Comparison of ENCODE assay signal across 22 cellular contexts in genomic region chr4:187770345-187770744, GRCh38.
DNase-seq lines count a peak whose midpoint lies in the region; ATAC-seq and TF ChIP-seq lines count a peak whose summit lies in the region.
"Had no signal": no experiment of that assay in that cellular context is flagged by ENCODE, and none has a peak within 500 bp of the region (broad histone marks: within the 10 kb centered on the region; RNA-seq: fewer than 3 reads in every experiment).

No MANE protein-coding gene starts in this region.

- no peak for TF ChIP-seq POLR2A in testis (IDR thresholded peaks at IDR 0.05)

- H3K9me3 ChIP-seq in testis = no peaks in the 10 kb centered on the region
- H3K9me3 ChIP-seq: A549, BE2C, MG63 had no signal

- CTCF ChIA-PET in activated CD4-positive, alpha-beta T cell treated with anti-CD3 and anti-CD28 coated beads, Interleukin-2, amount 10 ng/mL, durations not matched to agents 7 days and 5 days (lab: Charles Lee) = no interaction called here

- H3K4me3 ChIP-seq in GM23338 (no peak overlapping the region), testis (peak overlapping the region in 1 of 2 donors; percentile 10)
- H3K4me3 ChIP-seq: A549, GM12878, MG63 had no signal

- H3K4me2 ChIP-seq in GM23338 = peak overlapping the region; percentile 48; the same call in 1 of the 2 replicates
- H3K4me2 ChIP-seq: A549 had no signal

- H4K20me1 ChIP-seq in GM23338 (replicated peaks; ENCODE audit: insufficient read depth) = no peaks in the 10 kb centered on the region

- peaks cover 3% of the 10 kb centered on the region; the same call in 2 of the 3 replicates for H3K4me1 Mint-ChIP-seq in GM23338
- H3K4me1 Mint-ChIP-seq in activated naive CD8-positive, alpha-beta T cell treated with anti-CD3 and anti-CD28 coated beads for 36 hours = no peaks in the 10 kb centered on the region
- H3K4me1 Mint-ChIP-seq in activated CD4-positive, alpha-beta T cell treated with anti-CD3 and anti-CD28 coated beads, Interleukin-2, amount 10 ng/mL, durations not matched to agents 7 days and 5 days = no peaks in the 10 kb centered on the region

- ATAC-seq in GM23338 = peak; percentile 62
- ATAC-seq in HG03097 (IDR thresholded peaks at IDR 0.05; ENCODE audit: low FRiP score, unreplicated experiment) = no peak
- ATAC-seq: A549, GM12878, Panc1, SK-N-SH treated with all-trans-retinoic acid at 6 μM for 48 hours had no signal

- no peaks in the 10 kb centered on the region for H3K27me3 Mint-ChIP-seq in GM23338 (ENCODE audit: insufficient read depth, low read depth, poor library complexity)
- H3K27me3 Mint-ChIP-seq in activated naive CD8-positive, alpha-beta T cell treated with anti-CD3 and anti-CD28 coated beads for 36 hours = no peaks in the 10 kb centered on the region
- H3K27me3 Mint-ChIP-seq in activated CD4-positive, alpha-beta T cell treated with anti-CD3 and anti-CD28 coated beads, Interleukin-2, amount 10 ng/mL, durations not matched to agents 7 days and 5 days = no peaks in the 10 kb centered on the region

- H3K9me2 ChIP-seq in GM23338 (ENCODE audit: insufficient read depth) = peaks cover 8% of the 10 kb centered on the region; the same call in 1 of the 2 replicates

- intact Hi-C loops in testis (cut with DNase I; ENCODE audit: low total_unique reads) = no loop called here

- 44 to 84% methylated on average over 8 of the region's 8 CpGs for WGBS in testis, 2 donors

- H2AFZ ChIP-seq in GM23338 = peak overlapping the region; percentile 82

- peaks cover 3% of the 10 kb centered on the region; the same call in 2 of the 3 replicates for H3K36me3 Mint-ChIP-seq in GM23338 (ENCODE audit: low read depth)
- no peaks in the 10 kb centered on the region for H3K36me3 Mint-ChIP-seq in activated naive CD8-positive, alpha-beta T cell treated with anti-CD3 and anti-CD28 coated beads for 36 hours
- no peaks in the 10 kb centered on the region for H3K36me3 Mint-ChIP-seq in activated CD4-positive, alpha-beta T cell treated with anti-CD3 and anti-CD28 coated beads, Interleukin-2, amount 10 ng/mL, durations not matched to agents 7 days and 5 days (ENCODE audit: low read depth)

- no peak overlapping the region; the same call in 1 of the 2 replicates for H3K27ac Mint-ChIP-seq in GM23338
- no peak overlapping the region for H3K27ac Mint-ChIP-seq in activated naive CD8-positive, alpha-beta T cell treated with anti-CD3 and anti-CD28 coated beads for 36 hours
- H3K27ac Mint-ChIP-seq in activated CD4-positive, alpha-beta T cell treated with anti-CD3 and anti-CD28 coated beads, Interleukin-2, amount 10 ng/mL, durations not matched to agents 7 days and 5 days = no peak overlapping the region

- POLR2A ChIA-PET in activated CD4-positive, alpha-beta T cell treated with anti-CD3 and anti-CD28 coated beads, Interleukin-2, amount 10 ng/mL, durations not matched to agents 7 days and 5 days (lab: Charles Lee) = no interaction called here

- 0 out of 3 replicates have a peak, but pooled peaks cover 2% of the 10 kb centered on the region for H3K9me3 Mint-ChIP-seq in GM23338
- peaks cover 4% of the 10 kb centered on the region for H3K9me3 Mint-ChIP-seq in activated naive CD8-positive, alpha-beta T cell treated with anti-CD3 and anti-CD28 coated beads for 36 hours
- peaks cover 12% of the 10 kb centered on the region for H3K9me3 Mint-ChIP-seq in activated CD4-positive, alpha-beta T cell treated with anti-CD3 and anti-CD28 coated beads, Interleukin-2, amount 10 ng/mL, durations not matched to agents 7 days and 5 days

- H3K27ac ChIP-seq in GM23338 (ENCODE audit: low read depth) (no peak overlapping the region), testis (no peak overlapping the region)
- H3K27ac ChIP-seq: A549 had no signal

- H3K27me3 ChIP-seq in GM23338 (ENCODE audit: insufficient read depth) = no peaks in the 10 kb centered on the region
- no peaks in the 10 kb centered on the region for H3K27me3 ChIP-seq in testis
- H3K27me3 ChIP-seq: BE2C, MG63 had no signal

- H3K79me2 ChIP-seq in GM23338 (replicated peaks; ENCODE audit: insufficient read depth) = no peaks in the 10 kb centered on the region

- H3K36me3 ChIP-seq in GM23338 (ENCODE audit: insufficient read depth) = 0 out of 2 replicates have a peak, but pooled peaks cover under 1% of the 10 kb centered on the region
- H3K36me3 ChIP-seq in testis (ENCODE audit: low read depth, missing control alignments) = no peaks in the 10 kb centered on the region
- H3K36me3 ChIP-seq: BE2C, MG63 had no signal

- H3F3A ChIP-seq in GM23338 (replicated peaks; ENCODE audit: low read depth) = no peaks in the 10 kb centered on the region

- DNase-seq in GM23338 (ENCODE audit: low spot score) (peak; percentile 74), M059J (ENCODE audit: low read depth) (peak; percentile 35), iPS DF 19.7 (ENCODE audit: low read depth, low spot score) (peak; percentile 75), testis (peak; percentile 46)
- DNase-seq in activated naive CD8-positive, alpha-beta T cell treated with anti-CD3 and anti-CD28 coated beads for 36 hours = no peak
- no peak for DNase-seq in activated CD4-positive, alpha-beta T cell treated with anti-CD3 and anti-CD28 coated beads, Interleukin-2, amount 10 ng/mL, durations not matched to agents 7 days and 5 days
- DNase-seq: BE2C; DMS79; Kasumi-1; MG63; NCI-H1092; NCI-H1436 treated with DMSO at 0.1 percent for 48 hours; NCI-H1930; NCI-H345; NCI-H524; NCI-H774; NK-92 treated with Interleukin-12 subunit alpha and Interleukin-12 subunit beta, amount 100 ng/mL, for 24 hours had no signal

- TF ChIP-seq CTCF in GM23338 (conservative IDR thresholded peaks at IDR 0.05; ENCODE audit: low read depth in 2 of 2) = no peak
- no peak for TF ChIP-seq CTCF in testis (IDR thresholded peaks at IDR 0.05)

- 0 out of 2 replicates have a peak, but pooled peaks cover 4% of the 10 kb centered on the region for H3K4me1 ChIP-seq in GM23338 (ENCODE audit: insufficient read depth)
- H3K4me1 ChIP-seq in testis = no peaks in the 10 kb centered on the region
- H3K4me1 ChIP-seq: A549, BE2C had no signal

- H3K4me3 Mint-ChIP-seq in GM23338 = no peak overlapping the region
- H3K4me3 Mint-ChIP-seq in activated naive CD8-positive, alpha-beta T cell treated with anti-CD3 and anti-CD28 coated beads for 36 hours = no peak overlapping the region
- H3K4me3 Mint-ChIP-seq in activated CD4-positive, alpha-beta T cell treated with anti-CD3 and anti-CD28 coated beads, Interleukin-2, amount 10 ng/mL, durations not matched to agents 7 days and 5 days = no peak overlapping the region

TF ChIP-seq in GM23338, 12 proteins besides CTCF, POLR2A, EP300 and RAD21:
- no peak for TF ChIP-seq JUNB (IDR thresholded peaks at IDR 0.05; ENCODE audit: unreplicated experiment)
- no peak for TF ChIP-seq ZNF331 (CRISPR knock-in tag; IDR thresholded peaks at IDR 0.05; ENCODE audit: low read depth)
- no peak for TF ChIP-seq STAT1 (IDR thresholded peaks at IDR 0.05; ENCODE audit: unreplicated experiment)
- no peak for TF ChIP-seq EZH2phosphoT487 (IDR thresholded peaks at IDR 0.05; ENCODE audit: unreplicated experiment)
- no peak for TF ChIP-seq ZNF114 (CRISPR knock-in tag; IDR thresholded peaks at IDR 0.05)
- no peak for TF ChIP-seq REST (IDR thresholded peaks at IDR 0.05; ENCODE audit: unreplicated experiment)
- no peak for TF ChIP-seq NANOG (IDR thresholded peaks at IDR 0.05; ENCODE audit: borderline replicate concordance)
- no peak for TF ChIP-seq ETS1 (IDR thresholded peaks at IDR 0.05)

Comparison
In these comparisons a context has a peak if more than half of its experiments do, and no peak if none do; other contexts are left out.
1. DNase-seq: peak in GM23338 (single experiment), M059J (single experiment), iPS DF 19.7 (single experiment) and testis (single experiment); none in activated naive CD8-positive, alpha-beta T cell treated with anti-CD3 and anti-CD28 coated beads for 36 hours (single experiment) and activated CD4-positive, alpha-beta T cell treated with anti-CD3 and anti-CD28 coated beads, Interleukin-2, amount 10 ng/mL, durations not matched to agents 7 days and 5 days (single experiment).